31 cellular contexts compared by ENCODE assay signal in genomic region chr11:42620796-42621195, GRCh38.
"Had no signal": no experiment of that assay in that cellular context is flagged by ENCODE, and none has a peak within 500 bp of the region (broad histone marks: within the 10 kb centered on the region; RNA-seq: fewer than 3 reads in every experiment).

No MANE protein-coding gene starts in this region.

- H3K36me3 ChIP-seq: breast epithelium, cardiac muscle cell, colonic mucosa, esophagus squamous epithelium, gastroesophageal sphincter had no signal

- FAIRE-seq: endometrium, endothelial cell of umbilical vein, TTC549 had no signal

- H3K4me1 ChIP-seq: breast epithelium, colonic mucosa, esophagus squamous epithelium, gastroesophageal sphincter had no signal

- H3K27ac ChIP-seq: breast epithelium, cardiac muscle cell, colonic mucosa, epithelial cell of prostate, esophagus squamous epithelium, gastroesophageal sphincter, VCaP had no signal

- DNase-seq: activated B cell treated with CpG ODN at 0.5 μM for 24 hours; activated CD4-positive, alpha-beta T cell treated with anti-CD3 and anti-CD28 coated beads for 48 hours; activated CD4-positive, alpha-beta T cell treated with anti-CD3 and anti-CD28 coated beads, Interleukin-2, amount 50 U/mL, for 1 hour; activated CD4-positive, alpha-beta T cell treated with anti-CD3 and anti-CD28 coated beads, Interleukin-2, amount 50 U/mL, for 48 hours; activated CD8-positive, alpha-beta memory T cell treated with anti-CD3 and anti-CD28 coated beads for 24 hours; activated CD8-positive, alpha-beta T cell treated with anti-CD3 and anti-CD28 coated beads for 36 hours; activated effector memory CD4-positive, alpha-beta T cell treated with Interleukin-2 at 50 U/mL for 16 hours; activated gamma-delta T cell treated with Interleukin-2 at 50 U/mL for 16 hours; activated naive CD4-positive, alpha-beta T cell treated with anti-CD3 and anti-CD28 coated beads, Interleukin-2, amount 50 U/mL, for 16 hours; activated naive CD4-positive, alpha-beta T cell treated with Interleukin-2 at 50 U/mL for 16 hours; activated T-cell treated with anti-CD3 and anti-CD28 coated beads, Interleukin-2, amount 50 U/mL, for 4 hours; amniotic stem cell; anterior cingulate cortex; central memory CD4-positive, alpha-beta T cell; cerebellar nuclear complex; colonic mucosa; effector CD8-positive, alpha-beta T cell; esophagus squamous epithelium; foreskin melanocyte; head of caudate nucleus; T-helper 2 cell had no signal

- H3K9me3 ChIP-seq: breast epithelium, colonic mucosa, esophagus squamous epithelium, gastroesophageal sphincter had no signal

- ATAC-seq: activated CD4-positive, CD25-positive, alpha-beta regulatory T cell treated with anti-CD3 and anti-CD28 coated beads, Interleukin-2, amount 50 U/mL, for 24 hours; activated CD8-positive, alpha-beta T cell treated with anti-CD3 and anti-CD28 coated beads for 36 hours; activated T-cell treated with anti-CD3 and anti-CD28 coated beads, Interleukin-2, amount 50 U/mL, for 4 hours; activated T-helper 17 cell treated with anti-CD3 and anti-CD28 coated beads, Interleukin-2, amount 50 U/mL, for 72 hours; gastroesophageal sphincter had no signal

- H3K4me3 ChIP-seq: breast epithelium, cardiac muscle cell, colonic mucosa, esophagus squamous epithelium, gastroesophageal sphincter had no signal

- H3K27me3 ChIP-seq: breast epithelium, cardiac muscle cell, colonic mucosa, esophagus squamous epithelium had no signal
